ENCODE assay signal across 9 cellular contexts in the genomic region with DNA sequence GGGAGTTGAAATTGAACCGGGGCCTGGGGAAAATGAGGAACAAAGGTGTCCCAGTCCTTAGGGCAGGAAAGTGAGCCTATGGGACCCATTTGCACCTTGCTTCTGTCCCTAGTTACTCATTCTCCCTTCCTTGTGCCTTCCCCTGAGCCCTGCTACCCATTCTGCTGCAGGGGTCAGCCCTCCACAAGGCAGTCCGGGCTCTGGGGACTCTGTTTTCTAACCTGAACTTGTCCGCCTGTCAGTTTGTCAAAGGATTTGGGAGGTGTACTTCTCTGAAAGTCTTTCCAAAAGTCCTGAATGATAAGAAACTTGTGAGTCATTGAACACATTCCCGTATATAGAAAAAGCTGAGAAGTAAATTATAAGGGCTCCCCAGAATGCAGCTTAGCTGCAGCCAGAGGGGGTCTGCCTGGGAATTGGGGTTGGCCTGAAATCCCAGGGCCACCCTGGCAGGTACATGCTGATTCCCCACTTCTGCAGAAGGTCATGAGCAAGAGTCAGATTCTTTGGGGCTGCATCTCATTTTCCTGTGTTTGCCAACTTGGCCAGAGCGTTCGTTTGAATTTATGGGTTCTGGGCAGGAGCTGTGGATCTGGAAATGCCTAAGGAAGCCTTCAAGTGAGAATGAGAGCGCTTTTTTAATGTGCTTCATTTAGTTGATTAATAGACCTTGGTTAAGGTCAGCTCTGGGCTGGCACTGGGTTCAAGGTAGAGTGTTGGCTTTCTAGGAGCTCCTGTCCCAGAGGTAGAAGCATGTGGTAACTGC. TPM values are rescaled to one million over a fixed set of nuclear protein-coding genes. Genes with fewer than 3 reads are reported as not detected.
DNase-seq lines count a peak whose midpoint lies in the region; ATAC-seq and TF ChIP-seq lines count a peak whose summit lies in the region.
"Had no signal": no experiment of that assay in that cellular context is flagged by ENCODE, and none has a peak within 500 bp of the region (broad histone marks: within the 10 kb centered on the region; RNA-seq: fewer than 3 reads in every experiment).

No MANE protein-coding gene starts in this region.

- H3K9me3 ChIP-seq in left ventricle myocardium inferior (replicated peaks) = no peaks in the 10 kb centered on the region
- no peaks in the 10 kb centered on the region for H3K9me3 ChIP-seq in transverse colon

- TF ChIP-seq CTCF in left ventricle myocardium inferior (IDR thresholded peaks at IDR 0.05; ENCODE audit: borderline replicate concordance) = no peak
- TF ChIP-seq CTCF in transverse colon (IDR thresholded peaks at IDR 0.05) = no peak

- peak overlapping the region; percentile 91 for H3K27ac ChIP-seq in left ventricle myocardium inferior (replicated peaks)
- peak overlapping the region; percentile 8 to 55 (median 44) for H3K27ac ChIP-seq in transverse colon

- TF ChIP-seq POLR2A in transverse colon (IDR thresholded peaks at IDR 0.05) = no peak

- no peak for TF ChIP-seq EP300 in transverse colon (IDR thresholded peaks at IDR 0.05; ENCODE audit: low read depth)

- H3K36me3 ChIP-seq in left ventricle myocardium inferior (no peaks in the 10 kb centered on the region), transverse colon (no peaks in the 10 kb centered on the region)

- peaks cover 11 to 28% of the 10 kb centered on the region in 2 donors for H3K36me3 Mint-ChIP-seq in activated naive CD4-positive, alpha-beta T cell treated with anti-CD3 and anti-CD28 coated beads, Interleukin-2, amount 50 U/mL, for 72 hours

- WGBS in transverse colon (ENCODE audit: low coverage in 1 of 2), 2 donors = 33 to 60% methylated on average over 1 to 7 of the region's 7 CpGs

- DNase-seq in left ventricle myocardium inferior = no peak
- no peak for DNase-seq in left ventricle myocardium superior
- DNase-seq in activated naive CD4-positive, alpha-beta T cell treated with anti-CD3 and anti-CD28 coated beads, Interleukin-2, amount 50 U/mL, for 72 hours (ENCODE audit: low spot score in 2 of 2) = no peak
- DNase-seq in kidney glomerular epithelial cell (lab: John Stamatoyannopoulos, UW) = peak; percentile 21
- no peak for DNase-seq in transverse colon
- DNase-seq in central memory CD4-positive, alpha-beta T cell = no peak
- no peak for DNase-seq in NCI-H345 (lab: John Stamatoyannopoulos, UW)
- DNase-seq: NCI-H524 had no signal

- H3K4me3 ChIP-seq in left ventricle myocardium inferior (peak overlapping the region; percentile 86), transverse colon (no peak overlapping the region)

- intact Hi-C loops in left ventricle myocardium inferior (cut with micrococcal nuclease) (no loop called here), left ventricle myocardium superior (cut with micrococcal nuclease) (no loop called here), transverse colon (cut with DNase I; ENCODE audit: low total_unique reads) (no loop called here)

- no peaks in the 10 kb centered on the region for H3K27me3 ChIP-seq in left ventricle myocardium inferior (ENCODE audit: low read depth)
- H3K27me3 ChIP-seq in transverse colon = peaks cover 4% of the 10 kb centered on the region

- peak overlapping the region; percentile 19 to 69 for H3K27ac Mint-ChIP-seq in activated naive CD4-positive, alpha-beta T cell treated with anti-CD3 and anti-CD28 coated beads, Interleukin-2, amount 50 U/mL, for 72 hours

- in situ Hi-C loops in transverse colon (cut with MboI; ENCODE audit: low pct_ligation_motif_present in 1 of 4, low pct_unique_long_range_greater_than_20kb in 1 of 4, low sequenced_read_pairs in 3 of 4) = no loop called here

- H3K9me3 Mint-ChIP-seq in activated naive CD4-positive, alpha-beta T cell treated with anti-CD3 and anti-CD28 coated beads, Interleukin-2, amount 50 U/mL, for 72 hours = no peaks in the 10 kb centered on the region

- ATAC-seq in left ventricle myocardium superior (no peak), GM19455 (IDR thresholded peaks at IDR 0.05; ENCODE audit: unreplicated experiment) (no peak)
- ATAC-seq in activated naive CD4-positive, alpha-beta T cell treated with anti-CD3 and anti-CD28 coated beads, Interleukin-2, amount 50 U/mL, for 72 hours = no peak

- peaks cover 60% of the 10 kb centered on the region for H3K4me1 ChIP-seq in left ventricle myocardium inferior
- peaks cover 15 to 48% (median 32%) of the 10 kb centered on the region in 4 donors for H3K4me1 ChIP-seq in transverse colon

RNA-seq across cellular contexts. Expression of a gene that starts 2.9 kb away (rescaled TPM):
- total RNA-seq in left ventricle myocardium inferior = 35.4 TPM
- total RNA-seq in left ventricle myocardium superior = 14.1 TPM
- total RNA-seq in activated naive CD4-positive, alpha-beta T cell treated with anti-CD3 and anti-CD28 coated beads, Interleukin-2, amount 50 U/mL, for 72 hours = 10 to 100 TPM; 52.7 to 71.9 TPM
- 10 to 100 TPM in 1 of 4 donors, 1 to 10 TPM in 3; 4.4 to 10.5 (median 7.7) TPM for total RNA-seq in transverse colon
